Comparison of ENCODE assay signal across 13 cellular contexts in genomic region chr21:35428041-35428400, GRCh38.
A peak's percentile ranks its signal among the peaks of the same experiment; 100 is the strongest.
DNase-seq lines count a peak whose midpoint lies in the region; ATAC-seq and TF ChIP-seq lines count a peak whose summit lies in the region.
"Had no signal": no experiment of that assay in that cellular context is flagged by ENCODE, and none has a peak within 500 bp of the region (broad histone marks: within the 10 kb centered on the region; RNA-seq: fewer than 3 reads in every experiment).

No MANE protein-coding gene starts in this region.

- DNase-seq in activated CD4-positive, alpha-beta T cell treated with anti-CD3 and anti-CD28 coated beads, Interleukin-2, amount 10 ng/mL, durations not matched to agents 24 days and 14 days = no peak
- DNase-seq in activated CD4-positive, alpha-beta T cell treated with anti-CD3 and anti-CD28 coated beads, Interleukin-2, amount 50 U/mL, for 1 hour = no peak
- no peak for DNase-seq in right atrium auricular region (ENCODE audit: low spot score)
- no peak for DNase-seq in stimulated activated naive CD8-positive, alpha-beta T cell treated with anti-CD3 and anti-CD28 coated beads, Interleukin-15, amount 100 ng/mL, for 72 hours
- no peak for DNase-seq in activated CD4-positive, CD25-positive, alpha-beta regulatory T cell treated with anti-CD3 and anti-CD28 coated beads, Interleukin-2, amount 50 U/mL, for 72 hours
- DNase-seq in amniotic stem cell (lab: John Stamatoyannopoulos, UW) = no peak
- DNase-seq: naive B cell; NCI-H1092 treated with DMSO at 0.1 percent for 48 hours; NCI-H526; stimulated activated naive B cell treated with anti-CD40 and anti-IgM and Interleukin-4, amounts not matched to agents 10 μg/mL and 1 μg/mL and 100 μg/mL, for 72 hours had no signal

- intact Hi-C loops in activated CD4-positive, alpha-beta T cell treated with anti-CD3 and anti-CD28 coated beads, Interleukin-2, amount 10 ng/mL, durations not matched to agents 24 days and 14 days (cut with micrococcal nuclease) = no loop called here

- no peaks in the 10 kb centered on the region for H3K27me3 ChIP-seq in right atrium auricular region

- peak overlapping the region; percentile 46 for H3K4me3 Mint-ChIP-seq in activated CD4-positive, alpha-beta T cell treated with anti-CD3 and anti-CD28 coated beads, Interleukin-2, amount 10 ng/mL, durations not matched to agents 24 days and 14 days
- peak overlapping the region; percentile 11 for H3K4me3 Mint-ChIP-seq in activated T-helper 17 cell treated with anti-CD3 and anti-CD28 coated beads, Interleukin-2, amount 50 U/mL, for 72 hours
- H3K4me3 Mint-ChIP-seq in stimulated activated naive CD8-positive, alpha-beta T cell treated with anti-CD3 and anti-CD28 coated beads, Interleukin-15, amount 100 ng/mL, for 72 hours = peak overlapping the region; percentile 66 to 79
- H3K4me3 Mint-ChIP-seq: naive B cell; stimulated activated naive B cell treated with anti-CD40 and anti-IgM and Interleukin-4, amounts not matched to agents 10 μg/mL and 1 μg/mL and 100 μg/mL, for 72 hours had no signal

- peaks cover 0 to 12% of the 10 kb centered on the region in 2 donors for H3K4me1 ChIP-seq in right atrium auricular region

- no peaks in the 10 kb centered on the region for H3K36me3 Mint-ChIP-seq in activated CD4-positive, alpha-beta T cell treated with anti-CD3 and anti-CD28 coated beads, Interleukin-2, amount 10 ng/mL, durations not matched to agents 24 days and 14 days (ENCODE audit: low read depth)
- H3K36me3 Mint-ChIP-seq in activated T-helper 17 cell treated with anti-CD3 and anti-CD28 coated beads, Interleukin-2, amount 50 U/mL, for 72 hours (ENCODE audit: low read depth) = no peaks in the 10 kb centered on the region

- TF ChIP-seq CTCF in right atrium auricular region (IDR thresholded peaks at IDR 0.05) = no peak

- H3K9me3 Mint-ChIP-seq in activated CD4-positive, alpha-beta T cell treated with anti-CD3 and anti-CD28 coated beads, Interleukin-2, amount 10 ng/mL, durations not matched to agents 24 days and 14 days = peaks cover 8% of the 10 kb centered on the region
- peaks cover 7% of the 10 kb centered on the region for H3K9me3 Mint-ChIP-seq in activated T-helper 17 cell treated with anti-CD3 and anti-CD28 coated beads, Interleukin-2, amount 50 U/mL, for 72 hours
- H3K9me3 Mint-ChIP-seq in stimulated activated naive CD8-positive, alpha-beta T cell treated with anti-CD3 and anti-CD28 coated beads, Interleukin-15, amount 100 ng/mL, for 72 hours = peaks cover 11 to 20% of the 10 kb centered on the region in 2 donors

- H3K9me3 ChIP-seq in right atrium auricular region = peaks cover 0 to 16% of the 10 kb centered on the region in 2 donors

- H3K27me3 Mint-ChIP-seq in activated CD4-positive, alpha-beta T cell treated with anti-CD3 and anti-CD28 coated beads, Interleukin-2, amount 10 ng/mL, durations not matched to agents 24 days and 14 days = peaks cover 5% of the 10 kb centered on the region
- peaks cover 20% of the 10 kb centered on the region for H3K27me3 Mint-ChIP-seq in activated T-helper 17 cell treated with anti-CD3 and anti-CD28 coated beads, Interleukin-2, amount 50 U/mL, for 72 hours
- peaks cover 10% of the 10 kb centered on the region for H3K27me3 Mint-ChIP-seq in stimulated activated naive CD8-positive, alpha-beta T cell treated with anti-CD3 and anti-CD28 coated beads, Interleukin-15, amount 100 ng/mL, for 72 hours

- peaks cover 24% of the 10 kb centered on the region for H3K4me1 Mint-ChIP-seq in activated CD4-positive, alpha-beta T cell treated with anti-CD3 and anti-CD28 coated beads, Interleukin-2, amount 10 ng/mL, durations not matched to agents 24 days and 14 days
- H3K4me1 Mint-ChIP-seq in activated T-helper 17 cell treated with anti-CD3 and anti-CD28 coated beads, Interleukin-2, amount 50 U/mL, for 72 hours = peaks cover 21% of the 10 kb centered on the region
- peaks cover 31% of the 10 kb centered on the region for H3K4me1 Mint-ChIP-seq in stimulated activated naive CD8-positive, alpha-beta T cell treated with anti-CD3 and anti-CD28 coated beads, Interleukin-15, amount 100 ng/mL, for 72 hours
- H3K4me1 Mint-ChIP-seq: naive B cell had no signal

- peak; percentile 42 for ATAC-seq in activated T-helper 17 cell treated with anti-CD3 and anti-CD28 coated beads, Interleukin-2, amount 50 U/mL, for 72 hours (replicated peaks)
- ATAC-seq in stimulated activated naive CD8-positive, alpha-beta T cell treated with anti-CD3 and anti-CD28 coated beads, Interleukin-15, amount 100 ng/mL, for 72 hours = peak; percentile 77
- no peak for ATAC-seq in HG02981 (IDR thresholded peaks at IDR 0.05; ENCODE audit: unreplicated experiment)
- ATAC-seq: stimulated activated naive B cell treated with anti-CD40 and anti-IgM and Interleukin-4, amounts not matched to agents 10 μg/mL and 1 μg/mL and 100 μg/mL, for 72 hours had no signal

- H3K27ac Mint-ChIP-seq in activated CD4-positive, alpha-beta T cell treated with anti-CD3 and anti-CD28 coated beads, Interleukin-2, amount 10 ng/mL, durations not matched to agents 24 days and 14 days = no peak overlapping the region
- H3K27ac Mint-ChIP-seq in activated T-helper 17 cell treated with anti-CD3 and anti-CD28 coated beads, Interleukin-2, amount 50 U/mL, for 72 hours = no peak overlapping the region
- H3K27ac Mint-ChIP-seq in stimulated activated naive CD8-positive, alpha-beta T cell treated with anti-CD3 and anti-CD28 coated beads, Interleukin-15, amount 100 ng/mL, for 72 hours = peak overlapping the region in 1 of 2 donors; percentile 83
- H3K27ac Mint-ChIP-seq: stimulated activated naive B cell treated with anti-CD40 and anti-IgM and Interleukin-4, amounts not matched to agents 10 μg/mL and 1 μg/mL and 100 μg/mL, for 72 hours had no signal

- no peaks in the 10 kb centered on the region for H3K36me3 ChIP-seq in right atrium auricular region

- peak overlapping the region; percentile 38 to 74 for H3K27ac ChIP-seq in right atrium auricular region
- H3K27ac ChIP-seq: SK-N-MC had no signal

- H3K4me3 ChIP-seq in right atrium auricular region = no peak overlapping the region
- H3K4me3 ChIP-seq: SK-N-MC had no signal

Comparison
In these comparisons a context has a peak if more than half of its experiments do, and no peak if none do; other contexts are left out.
1. H3K4me3 Mint-ChIP-seq: peak in every context shown above with its lines; median percentile 72 in stimulated activated naive CD8-positive, alpha-beta T cell treated with anti-CD3 and anti-CD28 coated beads, Interleukin-15, amount 100 ng/mL, for 72 hours; 46 in activated CD4-positive, alpha-beta T cell treated with anti-CD3 and anti-CD28 coated beads, Interleukin-2, amount 10 ng/mL, durations not matched to agents 24 days and 14 days; 11 in activated T-helper 17 cell treated with anti-CD3 and anti-CD28 coated beads, Interleukin-2, amount 50 U/mL, for 72 hours.